In the genomic region with DNA sequence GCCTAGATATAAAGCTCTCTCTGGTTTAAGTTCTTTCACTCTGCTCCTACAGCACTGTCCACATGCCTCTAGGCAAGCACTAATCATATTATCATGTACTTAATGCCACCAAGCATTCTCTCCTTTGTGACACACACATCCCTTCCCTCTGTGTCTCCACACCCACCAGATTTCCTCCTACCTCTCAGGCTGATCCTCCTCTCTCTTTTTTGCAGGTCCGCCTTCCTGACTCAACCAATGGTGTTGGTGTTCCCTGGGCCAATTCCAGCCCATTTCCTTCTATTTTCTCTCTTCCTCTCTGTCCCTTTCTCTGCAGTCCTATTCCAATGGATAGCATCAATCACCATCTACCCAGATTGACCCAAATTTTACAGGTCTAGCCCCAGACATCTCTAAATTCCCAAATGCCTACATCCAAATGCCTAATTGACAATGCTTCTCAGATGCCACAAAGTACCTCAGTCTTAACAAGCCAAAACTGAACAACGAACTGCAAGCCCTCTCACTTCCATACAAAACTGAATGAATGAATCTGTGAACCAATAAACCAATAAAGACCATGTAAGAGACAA, we compare ENCODE assay signal across 8 cellular contexts. TPM values are rescaled to one million over a fixed set of nuclear protein-coding genes. Genes with fewer than 3 reads are reported as not detected.
DNase-seq lines count a peak whose midpoint lies in the region; ATAC-seq, FAIRE-seq and TF ChIP-seq lines count a peak whose summit lies in the region.

No MANE protein-coding gene starts in this region.

- peaks cover 0 to 11% of the 10 kb centered on the region in 2 experiments; a peak in 3 of 5 replicates for H3K4me1 ChIP-seq in K562 (replicated peaks in 1 of 2; ENCODE audit: control insufficient read depth in 2 of 2, insufficient read depth in 2 of 2, low read length in 2 of 2)
- peaks cover 5 to 11% of the 10 kb centered on the region in 2 donors for H3K4me1 ChIP-seq in left lung
- H3K4me1 ChIP-seq in uterus = no peaks in the 10 kb centered on the region

- H3K36me3 ChIP-seq in K562 (ENCODE audit: control insufficient read depth, insufficient read depth, low read length) (peaks cover 17% of the 10 kb centered on the region; the same call in 2 of the 3 replicates), left lung (no peaks in the 10 kb centered on the region), uterus (no peaks in the 10 kb centered on the region)

- POLR2A ChIA-PET in K562 (lab: Yijun Ruan, JAX) = interaction anchor here (0.7 to 1.8 kb wide), 5 partner anchors 9 to 20 kb away, joined by 3 to 7 read pairs (median 6); no protein-coding TSS in a partner anchor

- peak overlapping the region; percentile 98 for H2AFZ ChIP-seq in K562 (ENCODE audit: low read depth, low read length)

- TF ChIP-seq POLR2A in K562 (conservative IDR thresholded peaks at IDR 0.05) (no peak; the same call in 1 of the 2 replicates), uterus (IDR thresholded peaks at IDR 0.05) (no peak)

- no peak for TF ChIP-seq RAD21 in K562 (CRISPR knock-in tag; conservative IDR thresholded peaks at IDR 0.05 in 1 of 2, IDR thresholded peaks at IDR 0.05 in 1 of 2)

- H3K27ac ChIP-seq in C4-2B (peak overlapping the region; percentile 79), K562 (ENCODE audit: extremely low read depth, low read depth, low read length) (peak overlapping the region; percentile 89), left lung (no peak overlapping the region), uterus (peak overlapping the region; percentile 58 to 69)

- ATAC-seq in GM19395 (IDR thresholded peaks at IDR 0.05; ENCODE audit: unreplicated experiment) (peak; percentile 24), K562 (peak; percentile 58), left lung (peak; percentile 7)

- peaks cover 29% of the 10 kb centered on the region for H3K79me2 ChIP-seq in K562 (ENCODE audit: control insufficient read depth, insufficient read depth, low read length)

- in situ Hi-C loops in K562 (cut with MboI) = no loop called here

- BruUV-seq in K562 (replicated peaks; lab: Mats Ljungman, UMichigan) = TSS peak; percentile 75

- H3K4me3 ChIP-seq in LNCaP clone FGC (ENCODE audit: low read depth, low read length) (peak overlapping the region; percentile 68), K562 (peak overlapping the region; percentile 70), left lung (peak overlapping the region; percentile 45 to 59), uterus (peak overlapping the region; percentile 49 to 59)

- FAIRE-seq in K562 (lab: Jason Lieb, UNC) = no peak

- no peaks in the 10 kb centered on the region for H3K9me3 ChIP-seq in K562 (replicated peaks; ENCODE audit: control insufficient read depth, insufficient read depth, low read depth, low read length)
- H3K9me3 ChIP-seq in left lung = no peaks in the 10 kb centered on the region
- H3K9me3 ChIP-seq in uterus = no peaks in the 10 kb centered on the region

- WGBS in K562 (ENCODE audit: insufficient coverage, low coverage, missing lambda C conversion rate) = 14% methylated on average over 2 of the region's 2 CpGs

- TF ChIP-seq EP300 in K562 (IDR thresholded peaks at IDR 0.05; ENCODE audit: low read length) = no peak

- H3K27me3 ChIP-seq in K562 (ENCODE audit: control insufficient read depth in 2 of 2, insufficient read depth in 2 of 2, low read length in 2 of 2) (no peaks in the 10 kb centered on the region), left lung (no peaks in the 10 kb centered on the region), uterus (no peaks in the 10 kb centered on the region)

- no peaks in the 10 kb centered on the region for H3K9me1 ChIP-seq in K562 (ENCODE audit: control insufficient read depth, insufficient read depth, low read length)

- H3K4me2 ChIP-seq in K562 (ENCODE audit: insufficient read depth, low read length) = peak overlapping the region; percentile 94

- H3K9ac ChIP-seq in K562 (ENCODE audit: insufficient read depth in 1 of 2, low read depth in 2 of 2, low read length in 2 of 2) = peak overlapping the region; percentile 62 to 90; a peak in 3 of 4 replicates

- no peaks in the 10 kb centered on the region for H4K20me1 ChIP-seq in K562 (replicated peaks; ENCODE audit: control insufficient read depth, insufficient read depth, low read length)

- intact Hi-C loops in K562 (cut with micrococcal nuclease) (no loop called here), left lung (cut with DNase I) (no loop called here), uterus (cut with DNase I; ENCODE audit: low total_unique reads) (no loop called here)

- no peak for TF ChIP-seq CTCF in C4-2B (conservative IDR thresholded peaks at IDR 0.05)
- no peak for TF ChIP-seq CTCF in LNCaP clone FGC (IDR thresholded peaks at IDR 0.05; ENCODE audit: control insufficient read depth, extremely low read depth, insufficient read depth)
- TF ChIP-seq CTCF in K562 (IDR thresholded peaks at IDR 0.05 in 2 of 3, conservative IDR thresholded peaks at IDR 0.05 in 1 of 3; ENCODE audit: insufficient read depth in 2 of 3, low read depth in 1 of 3, low read length in 3 of 3) = no peak
- TF ChIP-seq CTCF in left lung (IDR thresholded peaks at IDR 0.05) = no peak
- TF ChIP-seq CTCF in uterus (IDR thresholded peaks at IDR 0.05) = no peak

- CTCF ChIA-PET in K562 (lab: Yijun Ruan, JAX; ENCODE audit: low intra/inter-chr PET ratio) = no interaction called here

- DNase-seq in LNCaP clone FGC (ENCODE audit: low read depth) (no peak), K562 (ENCODE audit: extremely low read depth in 1 of 4, low spot score in 3 of 4) (peak; percentile 25 to 66 (median 42)), left lung (no peak), uterus (no peak), dedifferentiated amniotic fluid mesenchymal stem cell (ENCODE audit: extremely low spot score) (no peak)
- no peak for DNase-seq in NK-92 treated with Interleukin-12 subunit alpha and Interleukin-12 subunit beta, amount 100 ng/mL, for 24 hours (lab: John Stamatoyannopoulos, UW)

RNA-seq across cellular contexts. Expression of gene ZNF215, which starts 0.5 kb away (rescaled TPM):
- total RNA-seq in K562 (2011; cell fraction: chromatin; rRNA removed; ENCODE audit: low replicate concordance) = 29.3 and 51.7 TPM in 2 replicates
- 18.2 and 18.9 TPM in 2 replicates for total RNA-seq in K562 (2011; cell fraction: nucleolus; rRNA removed)
- total RNA-seq in K562 (2011; cell fraction: nucleoplasm; rRNA removed) = 22.4 and 26.6 TPM in 2 replicates
- 11.1 and 11.2 TPM in 2 replicates for total RNA-seq in K562 (2014; rRNA removed)
- 16.3 and 18.8 TPM in 2 replicates for total RNA-seq in K562 (2014; rRNA removed; fragmentation: Illumina TruSeq; extraction: Trizol)
- total RNA-seq in K562 (2015; rRNA removed; fragmentation: Illumina TruSeq; extraction: Trizol) = 15.3 and 16.5 TPM in 2 replicates
- total RNA-seq in K562 (2021) = 12.5 and 12.8 TPM in 2 replicates
- 12.0 and 19.1 TPM in 2 replicates for polyA plus RNA-seq in K562 (2011; rRNA removed)
- polyA plus RNA-seq in K562 (2011; cell fraction: cytosol; rRNA removed) = 5.3 and 6.2 TPM in 2 replicates
- 25.9 and 30.3 TPM in 2 replicates for polyA plus RNA-seq in K562 (2011; cell fraction: nucleus; rRNA removed)
- 8.7 and 9.3 TPM in 2 replicates for polyA plus RNA-seq in K562 (2012)
- 13.0 and 14.8 TPM in 2 replicates for polyA plus RNA-seq in K562 (2014; fragmentation: Illumina TruSeq; extraction: Trizol)
- 10 to 100 TPM; 12.2 to 14.2 TPM for polyA plus RNA-seq in K562 (2014; fragmentation: Nextera tagmentation; extraction: Ambion mirVana)
- polyA plus RNA-seq in K562 (2014; rRNA removed) = 13.3 and 14.1 TPM in 2 replicates
- 37.4 and 39.3 TPM in 2 replicates for polyA minus RNA-seq in K562 (2011; rRNA and poly(A)+ RNA removed)
- 4.5 and 8.2 TPM in 2 replicates for polyA minus RNA-seq in K562 (2011; cell fraction: cytosol; rRNA and poly(A)+ RNA removed)
- polyA minus RNA-seq in K562 (2011; cell fraction: nucleus; rRNA and poly(A)+ RNA removed) = 38.2 and 48.1 TPM in 2 replicates
- total RNA-seq in left lung = 1 to 10 TPM; 2.4 to 3.7 TPM
- 1 to 10 TPM in 2 of 4 donors, under 1 TPM in 2; 0.77 to 3.2 (median 1.9) TPM for total RNA-seq in uterus

RNA-seq across cellular contexts. Expression of gene OR2D3, which starts 4.9 kb away (rescaled TPM):
- total RNA-seq in K562 (2011; cell fraction: chromatin; rRNA removed; ENCODE audit: low replicate concordance) = not detected in 2 replicates
- not detected in 2 replicates for total RNA-seq in K562 (2011; cell fraction: nucleolus; rRNA removed)
- not detected in 2 replicates for total RNA-seq in K562 (2011; cell fraction: nucleoplasm; rRNA removed)
- total RNA-seq in K562 (2014; rRNA removed) (not detected in 2 replicates), K562 (2014; rRNA removed; fragmentation: Illumina TruSeq; extraction: Trizol) (not detected in 2 replicates), K562 (2015; rRNA removed; fragmentation: Illumina TruSeq; extraction: Trizol) (not detected in 2 replicates), K562 (2021) (not detected in 2 replicates), left lung (not detected), uterus (not detected)
- polyA plus RNA-seq in K562 (2011; rRNA removed) (not detected in 2 replicates), K562 (2014; fragmentation: Illumina TruSeq; extraction: Trizol) (not detected in 2 replicates), K562 (2014; fragmentation: Nextera tagmentation; extraction: Ambion mirVana) (under 1 TPM in 1 of 2 experiments, not detected in 1; 0.42 TPM), K562 (2014; rRNA removed) (not detected in 2 replicates)
- not detected in 2 replicates for polyA plus RNA-seq in K562 (2011; cell fraction: cytosol; rRNA removed)
- not detected in 2 replicates for polyA plus RNA-seq in K562 (2011; cell fraction: nucleus; rRNA removed)
- polyA plus RNA-seq in K562 (2012) = not detected in 2 replicates
- polyA minus RNA-seq in K562 (2011; rRNA and poly(A)+ RNA removed) = not detected in 2 replicates
- polyA minus RNA-seq in K562 (2011; cell fraction: cytosol; rRNA and poly(A)+ RNA removed) = not detected in 2 replicates
- 0.27 TPM in 1 of 2 replicates, not detected in the other for polyA minus RNA-seq in K562 (2011; cell fraction: nucleus; rRNA and poly(A)+ RNA removed)

RNA-seq across cellular contexts. Expression of gene OR2D2, which starts 33.4 kb away (rescaled TPM):
- total RNA-seq in K562 (2011; cell fraction: chromatin; rRNA removed; ENCODE audit: low replicate concordance) = 7.5 and 18.5 TPM in 2 replicates
- total RNA-seq in K562 (2011; cell fraction: nucleolus; rRNA removed) = 5.8 and 10.3 TPM in 2 replicates
- total RNA-seq in K562 (2011; cell fraction: nucleoplasm; rRNA removed) = 21.5 and 49.9 TPM in 2 replicates
- total RNA-seq in K562 (2014; rRNA removed) (0.57 and 0.73 TPM in 2 replicates), K562 (2014; rRNA removed; fragmentation: Illumina TruSeq; extraction: Trizol) (1.0 and 2.1 TPM in 2 replicates), K562 (2015; rRNA removed; fragmentation: Illumina TruSeq; extraction: Trizol) (0.72 TPM in 2 replicates), K562 (2021) (0.22 and 0.38 TPM in 2 replicates), left lung (under 1 TPM in 1 of 2 donors, not detected in 1; 0.24 TPM), uterus (under 1 TPM in 1 of 4 donors, not detected in 3; 0.28 TPM)
- polyA plus RNA-seq in K562 (2011; rRNA removed) (0.20 and 0.57 TPM in 2 replicates), K562 (2014; fragmentation: Illumina TruSeq; extraction: Trizol) (0.10 TPM in 1 of 2 replicates, not detected in the other), K562 (2014; fragmentation: Nextera tagmentation; extraction: Ambion mirVana) (not detected), K562 (2014; rRNA removed) (0.19 TPM in 1 of 2 replicates, not detected in the other)
- polyA plus RNA-seq in K562 (2011; cell fraction: cytosol; rRNA removed) = 0.15 TPM in 1 of 2 replicates, not detected in the other
- 2.1 and 2.6 TPM in 2 replicates for polyA plus RNA-seq in K562 (2011; cell fraction: nucleus; rRNA removed)
- not detected in 2 replicates for polyA plus RNA-seq in K562 (2012)
- 7.4 and 7.9 TPM in 2 replicates for polyA minus RNA-seq in K562 (2011; rRNA and poly(A)+ RNA removed)
- not detected in 2 replicates for polyA minus RNA-seq in K562 (2011; cell fraction: cytosol; rRNA and poly(A)+ RNA removed)
- polyA minus RNA-seq in K562 (2011; cell fraction: nucleus; rRNA and poly(A)+ RNA removed) = 11.3 and 12.7 TPM in 2 replicates

RNA-seq across cellular contexts. Expression of gene OR10A4, which starts 49.3 kb away (rescaled TPM):
- total RNA-seq in K562 (2011; cell fraction: chromatin; rRNA removed; ENCODE audit: low replicate concordance) = 0.46 TPM in 1 of 2 replicates, not detected in the other
- not detected in 2 replicates for total RNA-seq in K562 (2011; cell fraction: nucleolus; rRNA removed)
- total RNA-seq in K562 (2011; cell fraction: nucleoplasm; rRNA removed) = not detected in 2 replicates
- not detected in 2 replicates for total RNA-seq in K562 (2014; rRNA removed)
- total RNA-seq in K562 (2014; rRNA removed; fragmentation: Illumina TruSeq; extraction: Trizol) = not detected in 2 replicates
- total RNA-seq in K562 (2015; rRNA removed; fragmentation: Illumina TruSeq; extraction: Trizol) = not detected in 2 replicates
- total RNA-seq in K562 (2021) = not detected in 2 replicates
- polyA plus RNA-seq in K562 (2011; rRNA removed) = not detected in 2 replicates
- not detected in 2 replicates for polyA plus RNA-seq in K562 (2011; cell fraction: cytosol; rRNA removed)
- polyA plus RNA-seq in K562 (2011; cell fraction: nucleus; rRNA removed) = not detected in 2 replicates
- 0.10 TPM in 1 of 2 replicates, not detected in the other for polyA plus RNA-seq in K562 (2012)
- not detected in 2 replicates for polyA plus RNA-seq in K562 (2014; fragmentation: Illumina TruSeq; extraction: Trizol)
- not detected for polyA plus RNA-seq in K562 (2014; fragmentation: Nextera tagmentation; extraction: Ambion mirVana)
- not detected in 2 replicates for polyA plus RNA-seq in K562 (2014; rRNA removed)
- not detected in 2 replicates for polyA minus RNA-seq in K562 (2011; rRNA and poly(A)+ RNA removed)
- not detected in 2 replicates for polyA minus RNA-seq in K562 (2011; cell fraction: cytosol; rRNA and poly(A)+ RNA removed)
- polyA minus RNA-seq in K562 (2011; cell fraction: nucleus; rRNA and poly(A)+ RNA removed) = not detected in 2 replicates
- total RNA-seq in left lung = not detected
- not detected for total RNA-seq in uterus

Comparison
In these comparisons a context has a peak if more than half of its experiments do, and no peak if none do; other contexts are left out.
1. H3K27ac ChIP-seq: peak in C4-2B (single experiment), K562 (single experiment) and uterus (2 of 2); none in left lung (0 of 2).
2. ATAC-seq: peak in every context shown above with its lines; median percentile 58 in K562; 24 in GM19395; 7 in left lung.
3. DNase-seq: peak in K562 (4 of 4); none in LNCaP clone FGC (single experiment), left lung (0 of 2), uterus (0 of 2), NK-92 treated with Interleukin-12 subunit alpha and Interleukin-12 subunit beta, amount 100 ng/mL, for 24 hours (single experiment) and dedifferentiated amniotic fluid mesenchymal stem cell (single experiment).
4. Peak in every context shown above with its lines, with median percentiles within 50 percentile points of each other: H3K4me3 ChIP-seq.